1 cellular context compared by ENCODE assay signal in genomic region chr3:52820741-52821140, GRCh38.
TF ChIP-seq lines count a peak whose summit lies in the region.

No MANE protein-coding gene starts in this region.

TF ChIP-seq in endothelial cell of umbilical vein, 7 proteins besides CTCF, POLR2A, EP300 and RAD21:
- no peak for TF ChIP-seq FOS (IDR thresholded peaks at IDR 0.05; ENCODE audit: borderline replicate concordance, insufficient read depth, low read length)
- no peak for TF ChIP-seq GATA2 (IDR thresholded peaks at IDR 0.05; ENCODE audit: insufficient read depth, insufficient read length, low read depth, low read length)
- TF ChIP-seq, protein P1, sequence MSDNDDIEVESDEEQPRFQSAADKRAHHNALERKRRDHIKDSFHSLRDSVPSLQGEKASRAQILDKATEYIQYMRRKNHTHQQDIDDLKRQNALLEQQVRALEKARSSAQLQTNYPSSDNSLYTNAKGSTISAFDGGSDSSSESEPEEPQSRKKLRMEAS (IDR thresholded peaks at IDR 0.05; ENCODE audit: insufficient read depth, insufficient read length): no peak
- no peak for TF ChIP-seq JUN (IDR thresholded peaks at IDR 0.05; ENCODE audit: borderline replicate concordance, insufficient read depth, insufficient read length, low read depth)
